Comparison of ENCODE assay signal across 11 cellular contexts in the genomic region with DNA sequence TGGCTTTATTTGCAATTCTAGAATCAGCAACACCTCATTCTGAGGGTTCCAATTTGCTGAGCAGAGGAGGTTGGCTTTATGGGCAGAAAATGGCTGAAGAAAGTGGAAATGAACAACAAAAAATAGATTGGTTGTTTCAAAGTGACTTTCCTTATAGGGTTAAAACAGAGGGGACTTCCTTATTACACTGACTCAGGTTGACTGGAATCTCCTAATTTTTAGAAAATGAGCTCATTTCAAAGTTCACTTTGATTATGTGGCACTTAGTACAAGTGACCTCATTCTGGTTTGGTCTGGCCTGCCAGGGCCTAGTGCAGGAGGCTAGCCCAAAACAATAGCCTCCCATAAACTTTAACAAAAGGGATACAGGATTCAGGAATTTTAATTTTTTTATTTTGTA. TPM values are rescaled to one million over a fixed set of nuclear protein-coding genes. Genes with fewer than 3 reads are reported as not detected.
A peak's percentile ranks its signal among the peaks of the same experiment; 100 is the strongest.
DNase-seq lines count a peak whose midpoint lies in the region; ATAC-seq, FAIRE-seq and TF ChIP-seq lines count a peak whose summit lies in the region.
"Had no signal": no experiment of that assay in that cellular context is flagged by ENCODE, and none has a peak within 500 bp of the region (broad histone marks: within the 10 kb centered on the region; RNA-seq: fewer than 3 reads in every experiment).

No MANE protein-coding gene starts in this region.

- intact Hi-C loops in kidney (cut with DNase I) = no loop called here

- H3K4me1 Mint-ChIP-seq in activated naive CD8-positive, alpha-beta T cell treated with anti-CD3 and anti-CD28 coated beads, Interleukin-2, amount 50 U/mL, for 24 hours = peaks cover 7% of the 10 kb centered on the region
- H3K4me1 Mint-ChIP-seq in activated naive CD8-positive, alpha-beta T cell treated with anti-CD3 and anti-CD28 coated beads for 36 hours = no peaks in the 10 kb centered on the region

- no peaks in the 10 kb centered on the region for H3K4me1 ChIP-seq in kidney (ENCODE audit: control insufficient read depth in 1 of 2, insufficient read depth in 1 of 2, low read depth in 1 of 2, low read length in 2 of 2)
- H3K4me1 ChIP-seq: Peyer's patch had no signal

- peaks cover 4% of the 10 kb centered on the region for H3K9me3 Mint-ChIP-seq in activated naive CD8-positive, alpha-beta T cell treated with anti-CD3 and anti-CD28 coated beads, Interleukin-2, amount 50 U/mL, for 24 hours
- H3K9me3 Mint-ChIP-seq in activated naive CD8-positive, alpha-beta T cell treated with anti-CD3 and anti-CD28 coated beads for 36 hours = peaks cover 10% of the 10 kb centered on the region

- no peak overlapping the region for H3K4me3 Mint-ChIP-seq in activated naive CD8-positive, alpha-beta T cell treated with anti-CD3 and anti-CD28 coated beads, Interleukin-2, amount 50 U/mL, for 24 hours
- no peak overlapping the region for H3K4me3 Mint-ChIP-seq in activated naive CD8-positive, alpha-beta T cell treated with anti-CD3 and anti-CD28 coated beads for 36 hours
- H3K4me3 Mint-ChIP-seq: B cell had no signal

- peaks cover 1% of the 10 kb centered on the region for H3K36me3 Mint-ChIP-seq in activated naive CD8-positive, alpha-beta T cell treated with anti-CD3 and anti-CD28 coated beads, Interleukin-2, amount 50 U/mL, for 24 hours (ENCODE audit: low read depth)
- peaks cover 1% of the 10 kb centered on the region for H3K36me3 Mint-ChIP-seq in activated naive CD8-positive, alpha-beta T cell treated with anti-CD3 and anti-CD28 coated beads for 36 hours

- no peaks in the 10 kb centered on the region for H3K9me3 ChIP-seq in kidney (ENCODE audit: control insufficient read depth in 1 of 2, low read length in 2 of 2)
- H3K9me3 ChIP-seq: Peyer's patch had no signal

- ATAC-seq in activated naive CD8-positive, alpha-beta T cell treated with anti-CD3 and anti-CD28 coated beads, Interleukin-2, amount 50 U/mL, for 24 hours = peak; percentile 90
- peak; percentile 64 for ATAC-seq in HG03558 (IDR thresholded peaks at IDR 0.05; ENCODE audit: extremely low read depth, unreplicated experiment)

- DNase-seq in activated naive CD8-positive, alpha-beta T cell treated with anti-CD3 and anti-CD28 coated beads, Interleukin-2, amount 50 U/mL, for 24 hours = no peak
- no peak for DNase-seq in activated naive CD8-positive, alpha-beta T cell treated with anti-CD3 and anti-CD28 coated beads for 36 hours
- DNase-seq in epithelial cell of esophagus (ENCODE audit: low read depth) (peak; percentile 38), urothelium cell line (ENCODE audit: low spot score) (peak; percentile 48), DMS53 treated with DMSO at 0.1 percent for 48 hours (lab: John Stamatoyannopoulos, UW; ENCODE audit: unreplicated experiment) (no peak), hepatic stellate cell (ENCODE audit: low spot score) (no peak), kidney (no peak)
- DNase-seq: activated CD4-positive, alpha-beta T cell treated with anti-CD3 and anti-CD28 coated beads, Interleukin-2, amount 50 U/mL, for 1 hour; Peyer's patch had no signal

- no peak overlapping the region for H3K4me3 ChIP-seq in epithelial cell of esophagus (ENCODE audit: low read length)
- H3K4me3 ChIP-seq in kidney (ENCODE audit: low read length in 2 of 2) = no peak overlapping the region
- H3K4me3 ChIP-seq: Peyer's patch had no signal

- no peak overlapping the region for H3K27ac ChIP-seq in kidney (ENCODE audit: low read depth in 2 of 2, low read length in 2 of 2)
- H3K27ac ChIP-seq: Peyer's patch had no signal

- H3K9ac ChIP-seq in kidney (ENCODE audit: low read length in 2 of 2) = no peak overlapping the region

- no peak for TF ChIP-seq CTCF in epithelial cell of esophagus (IDR thresholded peaks at IDR 0.05; ENCODE audit: insufficient read depth, low read depth, low read length, missing control alignments)
- no peak for TF ChIP-seq CTCF in kidney (IDR thresholded peaks at IDR 0.05; ENCODE audit: borderline replicate concordance, extremely low read depth, insufficient read depth)

- H3K27me3 Mint-ChIP-seq in activated naive CD8-positive, alpha-beta T cell treated with anti-CD3 and anti-CD28 coated beads, Interleukin-2, amount 50 U/mL, for 24 hours = no peaks in the 10 kb centered on the region
- no peaks in the 10 kb centered on the region for H3K27me3 Mint-ChIP-seq in activated naive CD8-positive, alpha-beta T cell treated with anti-CD3 and anti-CD28 coated beads for 36 hours
- H3K27me3 Mint-ChIP-seq: B cell had no signal

- H3K36me3 ChIP-seq in kidney (ENCODE audit: control insufficient read depth in 1 of 2, insufficient read depth in 2 of 2, low read length in 2 of 2) = no peaks in the 10 kb centered on the region
- H3K36me3 ChIP-seq: Peyer's patch had no signal

- no peak overlapping the region for H3K27ac Mint-ChIP-seq in activated naive CD8-positive, alpha-beta T cell treated with anti-CD3 and anti-CD28 coated beads, Interleukin-2, amount 50 U/mL, for 24 hours
- no peak overlapping the region for H3K27ac Mint-ChIP-seq in activated naive CD8-positive, alpha-beta T cell treated with anti-CD3 and anti-CD28 coated beads for 36 hours
- H3K27ac Mint-ChIP-seq: B cell had no signal

- FAIRE-seq in urothelium cell line (lab: Jason Lieb, UNC) (no peak), kidney (lab: Jason Lieb, UNC) (no peak)

RNA-seq across cellular contexts. Expression of a gene that starts 41.4 kb away (rescaled TPM):
- total RNA-seq in activated naive CD8-positive, alpha-beta T cell treated with anti-CD3 and anti-CD28 coated beads for 36 hours = 10 to 100 TPM; 57.7 to 58.8 TPM
- total RNA-seq in kidney = 196 TPM
- polyA plus RNA-seq in kidney (ENCODE audit: insufficient read depth, low read depth, low replicate concordance) = 6.7 TPM

Comparison
In these comparisons a context has a peak if more than half of its experiments do, and no peak if none do; other contexts are left out.
1. DNase-seq: peak in epithelial cell of esophagus (single experiment) and urothelium cell line (single experiment); none in activated naive CD8-positive, alpha-beta T cell treated with anti-CD3 and anti-CD28 coated beads, Interleukin-2, amount 50 U/mL, for 24 hours (single experiment), activated naive CD8-positive, alpha-beta T cell treated with anti-CD3 and anti-CD28 coated beads for 36 hours (single experiment), DMS53 treated with DMSO at 0.1 percent for 48 hours (single experiment), hepatic stellate cell (single experiment) and kidney (single experiment).